In genomic region chr16:2009302-2009711, GRCh38 we compare ENCODE assay signal across 8 cellular contexts. TPM values are rescaled to one million over a fixed set of nuclear protein-coding genes. Genes with fewer than 3 reads are reported as not detected.
DNase-seq lines count a peak whose midpoint lies in the region; ATAC-seq and TF ChIP-seq lines count a peak whose summit lies in the region.

No MANE protein-coding gene starts in this region.

- no peaks in the 10 kb centered on the region for H3K27me3 Mint-ChIP-seq in CD4-positive, alpha-beta T cell

- TF ChIP-seq CTCF in CD4-positive, alpha-beta T cell (IDR thresholded peaks at IDR 0.05): no peak
- TF ChIP-seq CTCF in KMS-11 (conservative IDR thresholded peaks at IDR 0.05; ENCODE audit: low read depth, low read length): no peak; the same call in 1 of the 2 replicates
- no peak for TF ChIP-seq CTCF in cardiac fibroblast (IDR thresholded peaks at IDR 0.05; ENCODE audit: low read depth, low read length)

- peak; percentile 51 for ATAC-seq in CD4-positive, alpha-beta T cell (ENCODE audit: poor library complexity)
- peak; percentile 30 for ATAC-seq in GM21515 (IDR thresholded peaks at IDR 0.05; ENCODE audit: unreplicated experiment)

- peak overlapping the region; percentile 88 for H3K27ac Mint-ChIP-seq in CD4-positive, alpha-beta T cell

- peak overlapping the region; percentile 54; the same call in 1 of the 2 replicates for H2AFZ ChIP-seq in KMS-11 (ENCODE audit: low read depth)

- H3K4me3 Mint-ChIP-seq in CD4-positive, alpha-beta T cell: peak overlapping the region; percentile 93

- H3K9ac ChIP-seq in KMS-11: peak overlapping the region; percentile 78

- no peaks in the 10 kb centered on the region for H3K9me3 ChIP-seq in CD4-positive, alpha-beta T cell (ENCODE audit: control insufficient read depth, low read length)
- no peaks in the 10 kb centered on the region for H3K9me3 ChIP-seq in mononuclear cell (ENCODE audit: low read depth, low read length)

- peaks cover 50% of the 10 kb centered on the region for H3K79me2 ChIP-seq in KMS-11 (ENCODE audit: insufficient read depth, low read depth)

- H3K4me1 Mint-ChIP-seq in CD4-positive, alpha-beta T cell (ENCODE audit: low read depth): peaks cover 40% of the 10 kb centered on the region

- H3K4me2 ChIP-seq in KMS-11: peak overlapping the region; percentile 96

- no peaks in the 10 kb centered on the region for H3K27me3 ChIP-seq in CD4-positive, alpha-beta T cell (ENCODE audit: control insufficient read depth, insufficient read depth, low read length)
- H3K27me3 ChIP-seq in KMS-11 (ENCODE audit: insufficient read depth, low read depth) (no peaks in the 10 kb centered on the region), mononuclear cell (ENCODE audit: insufficient read depth, low read length) (no peaks in the 10 kb centered on the region)

- H3K4me3 ChIP-seq in KMS-11 (IDR thresholded peaks at IDR 0.05; ENCODE audit: insufficient read depth, low read depth, low read length): no peak overlapping the region
- peak overlapping the region; percentile 63 to 79 for H3K4me3 ChIP-seq in cardiac fibroblast (replicated peaks in 1 of 2; ENCODE audit: low read depth in 2 of 2, low read length in 2 of 2)
- H3K4me3 ChIP-seq in mononuclear cell (ENCODE audit: low read length): peak overlapping the region; percentile 68

- CTCF ChIA-PET in CD4-positive, alpha-beta T cell (lab: Charles Lee): no interaction called here

- H3K9me3 Mint-ChIP-seq in CD4-positive, alpha-beta T cell: no peaks in the 10 kb centered on the region

- peak overlapping the region; percentile 29 for H3K27ac ChIP-seq in CD4-positive, alpha-beta T cell (ENCODE audit: low read depth, low read length)
- peak overlapping the region; percentile 61 for H3K27ac ChIP-seq in KMS-11

- H4K20me1 ChIP-seq in KMS-11 (ENCODE audit: insufficient read depth): peaks cover 15% of the 10 kb centered on the region

- no peaks in the 10 kb centered on the region for H3K36me3 ChIP-seq in KMS-11 (ENCODE audit: insufficient read depth)

- H3K4me1 ChIP-seq in KMS-11 (ENCODE audit: low read depth, poor library complexity, severe bottlenecking): peaks cover 23% of the 10 kb centered on the region
- peaks cover 53% of the 10 kb centered on the region for H3K4me1 ChIP-seq in mononuclear cell (ENCODE audit: insufficient read depth, low read length)

- intact Hi-C loops in CD4-positive, alpha-beta T cell (cut with DNase I, micrococcal nuclease): loop anchor here in 1 of 2 experiments (1.0 to 5.0 kb wide), 4 partner anchors 17 to 49 kb away; partner anchors contain the start of genes NTHL1, TBL3 and TSC2

- POLR2A ChIA-PET in CD4-positive, alpha-beta T cell (lab: Charles Lee): interaction anchor here (0.6 to 5.5 kb wide), 7 partner anchors 14 to 146 kb away, joined by 3 to 30 read pairs (median 4); partner anchors contain the start of genes GFER, RPS2, TBL3 and TRAF7

- H3K36me3 Mint-ChIP-seq in CD4-positive, alpha-beta T cell (ENCODE audit: low read depth): peaks cover 7% of the 10 kb centered on the region

- DNase-seq in CD4-positive, alpha-beta T cell: no peak
- DNase-seq in cardiac fibroblast (ENCODE audit: low read depth in 2 of 2) (no peak), HPDE6-E6E7 (ENCODE audit: extremely low spot score) (no peak), SKM-1 treated with dmso at 0.1 percent for 144 hours (lab: John Stamatoyannopoulos, UW; ENCODE audit: unreplicated experiment) (no peak), hypothalamus (lab: John Stamatoyannopoulos, UW) (no peak)

RNA-seq across cellular contexts. Expression of gene ZNF598, which starts 0.3 kb away (rescaled TPM):
- total RNA-seq in CD4-positive, alpha-beta T cell: 10 to 100 TPM; 39.7 to 43.6 TPM
- 18.6 TPM for total RNA-seq in mononuclear cell

RNA-seq across cellular contexts. Expression of gene NPW, which starts 10.3 kb away (rescaled TPM):
- under 1 TPM in 1 of 2 experiments, not detected in 1; 0.80 TPM for total RNA-seq in CD4-positive, alpha-beta T cell
- total RNA-seq in mononuclear cell: not detected

RNA-seq across cellular contexts. Expression of gene NHERF2, which starts 17.4 kb away (rescaled TPM):
- total RNA-seq in CD4-positive, alpha-beta T cell: 1 to 10 TPM; 1.9 to 2.0 TPM
- 0.84 TPM for total RNA-seq in mononuclear cell

RNA-seq across cellular contexts. Expression of gene SYNGR3, which starts 19.5 kb away (rescaled TPM):
- total RNA-seq in CD4-positive, alpha-beta T cell: 1 to 10 TPM; 3.8 to 3.9 TPM
- total RNA-seq in mononuclear cell: 2.9 TPM

RNA-seq across cellular contexts. Expression of gene GFER, which starts 25.3 kb away (rescaled TPM):
- 10 to 100 TPM; 14.5 TPM for total RNA-seq in CD4-positive, alpha-beta T cell
- 9.0 TPM for total RNA-seq in mononuclear cell
